Comparison of ENCODE assay signal across 8 cellular contexts in genomic region chr1:35642472-35642955, GRCh38. TPM values are rescaled to one million over a fixed set of nuclear protein-coding genes. Genes with fewer than 3 reads are reported as not detected.
DNase-seq lines count a peak whose midpoint lies in the region; ATAC-seq and TF ChIP-seq lines count a peak whose summit lies in the region.

No MANE protein-coding gene starts in this region.

- peaks cover 38% of the 10 kb centered on the region for H3K79me2 ChIP-seq in hepatocyte

- peak in 1 of 2 donors; percentile 20 for DNase-seq in cardiac muscle cell (ENCODE audit: low read depth in 1 of 2, low spot score in 1 of 2)
- no peak for DNase-seq in Right ventricle myocardium inferior (ENCODE audit: missing footprints)
- DNase-seq in WERI-Rb-1: no peak
- DNase-seq in hepatocyte (ENCODE audit: low spot score): no peak
- DNase-seq in stimulated activated effector memory CD8-positive, alpha-beta T cell treated with anti-CD3 and anti-CD28 coated beads, Interleukin-12 subunit alpha, Interleukin-12 subunit beta, amount 100 ng/mL, for 72 hours (ENCODE audit: low spot score in 2 of 2): no peak
- DNase-seq in nucleus accumbens (lab: John Stamatoyannopoulos, UW): no peak
- no peak for DNase-seq in T-helper 9 cell

- H2AFZ ChIP-seq in hepatocyte: peak overlapping the region; percentile 91

- H3K27ac ChIP-seq in cardiac muscle cell (no peak overlapping the region), WERI-Rb-1 (peak overlapping the region; percentile 88), hepatocyte (peak overlapping the region; percentile 96)

- ATAC-seq in Right ventricle myocardium inferior (no peak), HG02938 (IDR thresholded peaks at IDR 0.05; ENCODE audit: unreplicated experiment) (no peak)
- ATAC-seq in stimulated activated effector memory CD8-positive, alpha-beta T cell treated with anti-CD3 and anti-CD28 coated beads, Interleukin-12 subunit alpha, Interleukin-12 subunit beta, amount 100 ng/mL, for 72 hours: no peak

- H3K4me1 ChIP-seq in cardiac muscle cell (ENCODE audit: low read depth) (peaks cover 4% of the 10 kb centered on the region), hepatocyte (ENCODE audit: insufficient read depth) (peaks cover 19% of the 10 kb centered on the region)

- H3K27me3 ChIP-seq in cardiac muscle cell (peaks cover 38% of the 10 kb centered on the region), WERI-Rb-1 (ENCODE audit: insufficient read depth, low read depth, severe bottlenecking) (no peaks in the 10 kb centered on the region), hepatocyte (peaks cover 27% of the 10 kb centered on the region)

- H3K4me2 ChIP-seq in hepatocyte: peak overlapping the region; percentile 77

- peak overlapping the region; percentile 99 for H3K4me3 Mint-ChIP-seq in stimulated activated effector memory CD8-positive, alpha-beta T cell treated with anti-CD3 and anti-CD28 coated beads, Interleukin-12 subunit alpha, Interleukin-12 subunit beta, amount 100 ng/mL, for 72 hours

- no peaks in the 10 kb centered on the region for H3K9me3 ChIP-seq in cardiac muscle cell (ENCODE audit: low read depth)
- H3K9me3 ChIP-seq in WERI-Rb-1 (ENCODE audit: severe bottlenecking): no peaks in the 10 kb centered on the region
- no peaks in the 10 kb centered on the region for H3K9me3 ChIP-seq in hepatocyte (ENCODE audit: low read depth)

- no peaks in the 10 kb centered on the region for H3K9me3 Mint-ChIP-seq in stimulated activated effector memory CD8-positive, alpha-beta T cell treated with anti-CD3 and anti-CD28 coated beads, Interleukin-12 subunit alpha, Interleukin-12 subunit beta, amount 100 ng/mL, for 72 hours

- no peaks in the 10 kb centered on the region for H3K9me2 ChIP-seq in hepatocyte (replicated peaks; ENCODE audit: insufficient read depth)

- peaks cover 18% of the 10 kb centered on the region for H3K4me1 Mint-ChIP-seq in stimulated activated effector memory CD8-positive, alpha-beta T cell treated with anti-CD3 and anti-CD28 coated beads, Interleukin-12 subunit alpha, Interleukin-12 subunit beta, amount 100 ng/mL, for 72 hours

- H3K27ac Mint-ChIP-seq in stimulated activated effector memory CD8-positive, alpha-beta T cell treated with anti-CD3 and anti-CD28 coated beads, Interleukin-12 subunit alpha, Interleukin-12 subunit beta, amount 100 ng/mL, for 72 hours: peak overlapping the region; percentile 99

- TF ChIP-seq CTCF in cardiac muscle cell (IDR thresholded peaks at IDR 0.05; ENCODE audit: low read depth, low read length) (no peak), WERI-Rb-1 (IDR thresholded peaks at IDR 0.05; ENCODE audit: low read depth, low read length) (no peak), hepatocyte (IDR thresholded peaks at IDR 0.05; ENCODE audit: poor library complexity) (no peak)

- intact Hi-C loops in Right ventricle myocardium inferior (cut with DNase I): loop anchor here (5.0 kb wide), 1 partner anchor 75 kb away; the partner anchor contains the start of gene C1orf216

- no peaks in the 10 kb centered on the region for H4K20me1 ChIP-seq in hepatocyte (ENCODE audit: insufficient read depth, poor library complexity, severe bottlenecking)

- H3K36me3 ChIP-seq in cardiac muscle cell (no peaks in the 10 kb centered on the region), WERI-Rb-1 (peaks cover 9% of the 10 kb centered on the region; the same call in 1 of the 2 replicates), hepatocyte (replicated peaks; ENCODE audit: insufficient read depth, low read depth) (no peaks in the 10 kb centered on the region)

- 69% methylated on average over 14 of the region's 14 CpGs for WGBS in hepatocyte (ENCODE audit: low lambda C conversion rate, missing lambda C conversion rate)

- H3K4me3 ChIP-seq in cardiac muscle cell (peak overlapping the region; percentile 93), WERI-Rb-1 (ENCODE audit: low read depth, low read length) (peak overlapping the region; percentile 86), hepatocyte (peak overlapping the region; percentile 54)

- peaks cover 24% of the 10 kb centered on the region for H3K36me3 Mint-ChIP-seq in stimulated activated effector memory CD8-positive, alpha-beta T cell treated with anti-CD3 and anti-CD28 coated beads, Interleukin-12 subunit alpha, Interleukin-12 subunit beta, amount 100 ng/mL, for 72 hours

RNA-seq across cellular contexts. Expression of gene PSMB2, which starts 1.2 kb away (rescaled TPM):
- total RNA-seq in cardiac muscle cell: 22.5 and 29.1 TPM in 2 replicates
- polyA plus RNA-seq in cardiac muscle cell: 72.8 and 83.1 TPM in 2 replicates
- total RNA-seq in Right ventricle myocardium inferior: 38.1 TPM
- 42.6 and 44.8 TPM in 2 replicates for total RNA-seq in hepatocyte
- 93.8 and 98.8 TPM in 2 replicates for polyA plus RNA-seq in hepatocyte
